30 cellular contexts compared by ENCODE assay signal in genomic region chr2:8886876-8887275, GRCh38. TPM values are rescaled to one million over a fixed set of nuclear protein-coding genes. Genes with fewer than 3 reads are reported as not detected.
DNase-seq lines count a peak whose midpoint lies in the region; ATAC-seq lines count a peak whose summit lies in the region.
"Had no signal": no experiment of that assay in that cellular context is flagged by ENCODE, and none has a peak within 500 bp of the region (broad histone marks: within the 10 kb centered on the region; RNA-seq: fewer than 3 reads in every experiment).

No MANE protein-coding gene starts in this region.

- ATAC-seq in HG03280 (IDR thresholded peaks at IDR 0.05; ENCODE audit: unreplicated experiment): no peak
- ATAC-seq: lower lobe of right lung; naive thymus-derived CD4-positive, alpha-beta T cell; upper lobe of right lung had no signal

- in situ Hi-C loops in KBM-7 (cut with MboI; ENCODE audit: low pct_unique_long_range_greater_than_20kb, low sequenced_read_pairs): no loop called here

- DNase-seq in NCI-H1417 (lab: John Stamatoyannopoulos, UW) (peak in 2 of 3 experiments; percentile 62 to 70), NCI-H1417 treated with DMSO at 0.1 percent for 48 hours (lab: John Stamatoyannopoulos, UW) (no peak), KBM-7 (peak; percentile 8), astrocyte of the hippocampus (ENCODE audit: low read depth, low spot score) (peak; percentile 16), renal cortical epithelial cell (ENCODE audit: low read depth) (peak; percentile 53), RPMI8226 (no peak), activated gamma-delta T cell treated with Interleukin-2 at 50 U/mL for 16 hours (no peak)
- DNase-seq: 8988T; activated CD4-positive, alpha-beta memory T cell treated with anti-CD3 and anti-CD28 coated beads for 36 hours; activated CD4-positive, alpha-beta T cell treated with anti-CD3 and anti-CD28 coated beads for 1 hour; activated CD8-positive, alpha-beta memory T cell treated with anti-CD3 and anti-CD28 coated beads, Interleukin-2, amount 50 U/mL, for 4 hours; activated naive CD4-positive, alpha-beta T cell treated with Interleukin-2 at 50 U/mL for 16 hours; amniotic stem cell; CD4-positive, alpha-beta T cell; dorsolateral prefrontal cortex; foreskin melanocyte; GOT3; heart left ventricle; kidney glomerular epithelial cell; lower lobe of right lung; midbrain; naive thymus-derived CD4-positive, alpha-beta T cell; NCI-H2171; NCI-H510A; OCI-M1; SK-N-SH; stimulated activated naive B cell treated with anti-CD40 and anti-IgM and Interleukin-4, amounts not matched to agents 10 μg/mL and 1 μg/mL and 100 μg/mL, for 72 hours; substantia nigra; upper lobe of right lung had no signal

RNA-seq across cellular contexts. Expression of gene KIDINS220, which starts 49.5 kb away (rescaled TPM):
- 47.2 and 86.1 TPM in 2 replicates for total RNA-seq in renal cortical epithelial cell

Comparison
In these comparisons a context has a peak if more than half of its experiments do, and no peak if none do; other contexts are left out.
1. DNase-seq: peak in NCI-H1417 (2 of 3), KBM-7 (single experiment), astrocyte of the hippocampus (single experiment) and renal cortical epithelial cell (single experiment); none in NCI-H1417 treated with DMSO at 0.1 percent for 48 hours (single experiment), RPMI8226 (single experiment) and activated gamma-delta T cell treated with Interleukin-2 at 50 U/mL for 16 hours (single experiment).